1 cellular context compared by ENCODE assay signal in genomic region chr3:138933981-138934691, GRCh38.
TF ChIP-seq lines count a peak whose summit lies in the region.

No MANE protein-coding gene starts in this region.

TF ChIP-seq in endothelial cell of umbilical vein, 7 proteins besides CTCF, POLR2A, EP300 and RAD21:
- TF ChIP-seq EZH2 (IDR thresholded peaks at IDR 0.05; ENCODE audit: borderline replicate concordance, low read depth, low read length, severe bottlenecking) (no peak), GATA2 (IDR thresholded peaks at IDR 0.05; ENCODE audit: insufficient read depth, insufficient read length, low read depth, low read length) (no peak), MYC (IDR thresholded peaks at IDR 0.05; ENCODE audit: low read depth, low read length) (no peak), JUN (IDR thresholded peaks at IDR 0.05; ENCODE audit: borderline replicate concordance, insufficient read depth, insufficient read length, low read depth) (no peak), FOS (IDR thresholded peaks at IDR 0.05; ENCODE audit: borderline replicate concordance, insufficient read depth, low read length) (no peak), MAX (IDR thresholded peaks at IDR 0.05; ENCODE audit: insufficient read depth, insufficient read length) (no peak), POLR2AphosphoS5 (IDR thresholded peaks at IDR 0.05; ENCODE audit: insufficient read depth, low read depth, low read length) (no peak)
